ENCODE assay signal across 1 cellular context in the genomic region with DNA sequence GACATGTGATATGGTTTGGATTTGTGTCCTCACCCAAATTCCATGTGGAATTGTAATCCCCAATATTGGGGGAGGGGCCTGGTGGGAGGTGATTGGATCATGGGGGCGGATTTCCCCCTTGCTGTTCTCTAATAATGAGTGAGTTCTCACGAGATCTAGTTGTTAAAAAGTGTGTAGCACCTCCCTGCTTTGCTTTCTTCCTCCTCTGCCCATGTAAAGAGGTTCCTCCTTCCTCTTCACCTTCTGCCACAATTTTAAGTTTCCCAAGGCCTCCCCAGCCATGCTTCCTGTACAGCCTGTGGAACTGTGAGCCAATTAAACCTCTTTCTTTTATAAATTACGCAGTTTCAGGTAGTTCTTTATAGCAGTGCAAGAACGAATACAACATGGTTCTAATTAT.
TF ChIP-seq lines count a peak whose summit lies in the region.

No MANE protein-coding gene starts in this region.

TF ChIP-seq in GM12878, 131 proteins besides CTCF, POLR2A, EP300 and RAD21:
- TF ChIP-seq ZNF217 (IDR thresholded peaks at IDR 0.05) (no peak), CHD2 (IDR thresholded peaks at IDR 0.05; ENCODE audit: borderline replicate concordance, low read depth, low read length) (peak; percentile 17; the same call in 1 of the 2 replicates), TARDBP (IDR thresholded peaks at IDR 0.05; ENCODE audit: borderline replicate concordance) (no peak), TBL1XR1 (IDR thresholded peaks at IDR 0.05; ENCODE audit: low read depth, low read length) (no peak), MYB (IDR thresholded peaks at IDR 0.05; ENCODE audit: borderline replicate concordance, low read depth, low read length) (no peak), KDM1A (IDR thresholded peaks at IDR 0.05; ENCODE audit: borderline replicate concordance) (no peak), E2F8 (IDR thresholded peaks at IDR 0.05; ENCODE audit: low read depth, partially characterized antibody) (no peak)
